ENCODE assay signal across 8 cellular contexts in the genomic region with DNA sequence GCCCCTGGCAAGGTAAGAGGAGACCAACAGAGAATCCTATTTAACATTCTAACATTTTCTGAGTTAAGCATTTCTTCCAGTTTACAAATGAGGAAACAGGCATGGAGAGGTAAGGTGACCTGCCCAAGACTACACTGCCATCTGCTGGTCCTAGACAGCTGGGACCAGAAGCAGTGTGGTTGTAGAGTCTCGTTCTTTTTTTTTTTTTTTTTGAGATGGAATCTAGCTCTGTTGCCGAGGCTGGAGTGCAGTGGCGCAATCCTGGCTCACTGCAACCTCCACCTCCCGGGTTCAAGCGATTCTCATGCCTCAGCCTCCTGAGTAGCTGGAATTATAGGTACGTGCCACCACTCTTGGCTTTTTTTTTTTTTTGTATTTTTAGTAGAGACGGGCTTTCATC. TPM values are rescaled to one million over a fixed set of nuclear protein-coding genes. Genes with fewer than 3 reads are reported as not detected.
A peak's percentile ranks its signal among the peaks of the same experiment; 100 is the strongest.
DNase-seq lines count a peak whose midpoint lies in the region; ATAC-seq and TF ChIP-seq lines count a peak whose summit lies in the region.
"Not testable (repeated sequence)": the region's sequence is repeated elsewhere in the genome, so short reads cannot be mapped to it uniquely, and the experiment has no call there.

No MANE protein-coding gene starts in this region.

- WGBS in trophoblast cell (ENCODE audit: extremely low coverage, insufficient coverage, insufficient read length): no CpG with 5 or more reads among the region's 7 CpGs
- 13 to 17% methylated on average over 7 of the region's 7 CpGs for WGBS in thyroid gland, 2 donors

- not testable (repeated sequence) for H3K27me3 ChIP-seq in cardiac muscle cell; trophoblast cell (ENCODE audit: insufficient read depth, low read length); thyroid gland

- H2AFZ ChIP-seq in trophoblast cell (ENCODE audit: insufficient read depth, low read length, poor library complexity): not testable (repeated sequence)

- H3K36me3 ChIP-seq in cardiac muscle cell; trophoblast cell (ENCODE audit: control insufficient read depth in 1 of 2, insufficient read depth in 2 of 2, low read length in 2 of 2); thyroid gland: not testable (repeated sequence)

- not testable (repeated sequence) for H2BK12ac ChIP-seq in trophoblast cell (ENCODE audit: low read length)

- TF ChIP-seq POLR2A in thyroid gland (IDR thresholded peaks at IDR 0.05): not testable (repeated sequence)

- H3K14ac ChIP-seq in trophoblast cell (ENCODE audit: low read length): not testable (repeated sequence)

- not testable (repeated sequence) for H3K4me3 ChIP-seq in cardiac muscle cell; trophoblast cell (ENCODE audit: low read depth, low read length); thyroid gland (replicated peaks in 1 of 3)

- H3K79me2 ChIP-seq in trophoblast cell (ENCODE audit: control insufficient read depth, insufficient read depth, low read length, poor library complexity): not testable (repeated sequence)

- H2AK5ac ChIP-seq in trophoblast cell (ENCODE audit: low read length): not testable (repeated sequence)

- peak; percentile 56 for ATAC-seq in HG03045 (IDR thresholded peaks at IDR 0.05; ENCODE audit: unreplicated experiment)

- not testable (repeated sequence) for H3K27ac ChIP-seq in cardiac muscle cell; trophoblast cell (ENCODE audit: low read depth, low read length); thyroid gland

- intact Hi-C loops in thyroid gland (cut with DNase I): loop anchor here (5.0 kb wide), 1 partner anchor 82 kb away; no protein-coding TSS in a partner anchor

- H3K4ac ChIP-seq in trophoblast cell (ENCODE audit: low read depth, low read length): not testable (repeated sequence)

- H2BK120ac ChIP-seq in trophoblast cell (ENCODE audit: insufficient read depth, low read length, poor library complexity): not testable (repeated sequence)

- H4K8ac ChIP-seq in trophoblast cell (ENCODE audit: low read depth, low read length): not testable (repeated sequence)

- not testable (repeated sequence) for H3K18ac ChIP-seq in trophoblast cell (ENCODE audit: low read length)

- not testable (repeated sequence) for H3K4me1 ChIP-seq in cardiac muscle cell (ENCODE audit: low read depth); trophoblast cell (ENCODE audit: control insufficient read depth in 1 of 2, insufficient read depth in 2 of 2, low read length in 2 of 2); thyroid gland

- H3K4me2 ChIP-seq in trophoblast cell (ENCODE audit: low read length): not testable (repeated sequence)

- H3K79me1 ChIP-seq in trophoblast cell (ENCODE audit: low read length): not testable (repeated sequence)

- not testable (repeated sequence) for H4K91ac ChIP-seq in trophoblast cell (ENCODE audit: low read depth, low read length)

- not testable (repeated sequence) for H3K9ac ChIP-seq in trophoblast cell (ENCODE audit: low read length)

- not testable (repeated sequence) for H3K23ac ChIP-seq in trophoblast cell (ENCODE audit: low read length)

- not testable (repeated sequence) for H3K9me3 ChIP-seq in cardiac muscle cell (ENCODE audit: low read depth); trophoblast cell (ENCODE audit: insufficient read depth, low read depth, low read length); thyroid gland

- not testable (repeated sequence) for H2BK5ac ChIP-seq in trophoblast cell (ENCODE audit: low read depth, low read length, poor library complexity)

- in situ Hi-C loops in G401 (cut with HindIII; ENCODE audit: low sequenced_read_pairs): not testable (repeated sequence)

- TF ChIP-seq CTCF in cardiac muscle cell (IDR thresholded peaks at IDR 0.05; ENCODE audit: low read depth, low read length) (peak; percentile 82), thyroid gland (IDR thresholded peaks at IDR 0.05) (peak; percentile 48 to 94 (median 76))

- DNase-seq in G401 (ENCODE audit: low spot score) (peak; percentile 90), NCI-H2171 treated with DMSO at 0.1 percent for 48 hours (lab: John Stamatoyannopoulos, UW) (peak; percentile 87), T1000 (lab: John Stamatoyannopoulos, UW) (peak; percentile 13), amniotic stem cell (lab: John Stamatoyannopoulos, UW) (peak; percentile 42), cardiac muscle cell (ENCODE audit: low read depth in 1 of 2, low spot score in 1 of 2) (peak; percentile 72 to 93), trophoblast cell (peak; percentile 80 to 88), thyroid gland (peak; percentile 80 to 81)

- H4K12ac ChIP-seq in trophoblast cell (ENCODE audit: low read depth, low read length): not testable (repeated sequence)

RNA-seq across cellular contexts. Expression of a gene that starts 5.3 kb away (rescaled TPM):
- total RNA-seq in G401 (2014; rRNA removed; shearing (Covaris generic)): not detected in 2 replicates
- not detected in 2 replicates for total RNA-seq in cardiac muscle cell
- polyA plus RNA-seq in cardiac muscle cell: not detected in 2 replicates
- 0.15 and 0.40 TPM in 2 replicates for polyA plus RNA-seq in trophoblast cell (2013)
- under 1 TPM in 1 of 4 donors, not detected in 3; 0.67 TPM for total RNA-seq in thyroid gland

RNA-seq across cellular contexts. Expression of a gene that starts 28.0 kb away (rescaled TPM):
- 149 and 239 TPM in 2 replicates for total RNA-seq in G401 (2014; rRNA removed; shearing (Covaris generic))
- total RNA-seq in cardiac muscle cell (107 and 161 TPM in 2 replicates), thyroid gland (100 to 1,000 TPM in 2 of 4 donors, 10 to 100 TPM in 2; 92.7 to 240 (median 123) TPM)
- polyA plus RNA-seq in cardiac muscle cell: 161 and 236 TPM in 2 replicates
- polyA plus RNA-seq in trophoblast cell (2013): 124 and 126 TPM in 2 replicates

RNA-seq across cellular contexts. Expression of a gene that starts 45.9 kb away (rescaled TPM):
- total RNA-seq in G401 (2014; rRNA removed; shearing (Covaris generic)): 22.9 and 43.0 TPM in 2 replicates
- total RNA-seq in cardiac muscle cell: 71.7 and 79.4 TPM in 2 replicates
- 80.8 and 86.6 TPM in 2 replicates for polyA plus RNA-seq in cardiac muscle cell
- 27.5 and 28.6 TPM in 2 replicates for polyA plus RNA-seq in trophoblast cell (2013)
- 10 to 100 TPM; 51.3 to 84.3 (median 66.8) TPM for total RNA-seq in thyroid gland

Comparison
In these comparisons a context has a peak if more than half of its experiments do, and no peak if none do; other contexts are left out.
1. DNase-seq: peak in every context shown above with its lines; median percentile 90 in G401; 87 in NCI-H2171 treated with DMSO at 0.1 percent for 48 hours; 84 in trophoblast cell; 82 in cardiac muscle cell; 80 in thyroid gland; 42 in amniotic stem cell; 13 in T1000.